24 cellular contexts compared by ENCODE assay signal in the genomic region with DNA sequence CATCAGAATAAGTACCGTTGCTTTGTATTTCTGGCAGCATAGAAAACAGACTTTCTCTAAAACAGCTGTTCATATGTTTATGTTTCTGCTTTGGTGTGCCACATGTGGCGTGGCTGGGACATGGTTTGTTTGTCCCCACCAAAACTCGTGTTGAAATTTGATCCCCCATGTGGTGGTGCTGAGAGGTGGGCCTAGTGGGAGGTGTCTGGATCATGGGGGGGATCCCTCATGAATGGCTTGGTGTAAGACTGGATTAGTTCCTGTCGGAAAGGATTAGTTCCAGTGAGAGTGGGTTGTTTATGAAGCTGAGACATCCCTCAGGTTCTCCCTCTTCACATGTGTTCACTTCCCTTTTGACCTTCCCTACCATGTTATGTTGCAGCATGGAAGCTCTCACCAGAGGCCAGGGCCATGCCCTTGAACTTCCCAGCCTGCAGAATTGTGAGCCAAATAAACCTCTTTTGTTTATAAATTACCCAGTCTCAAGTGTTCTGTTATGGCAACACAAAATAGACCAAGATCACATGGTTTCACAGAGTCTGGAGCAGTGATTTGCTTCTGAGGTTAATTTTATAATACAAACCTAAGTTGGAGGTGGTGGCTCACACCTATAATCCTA.
"Had no signal": no experiment of that assay in that cellular context is flagged by ENCODE, and none has a peak within 500 bp of the region (broad histone marks: within the 10 kb centered on the region; RNA-seq: fewer than 3 reads in every experiment).

No MANE protein-coding gene starts in this region.

- H3K27ac Mint-ChIP-seq: activated CD4-positive, alpha-beta T cell treated with anti-CD3 and anti-CD28 coated beads for 36 hours; endodermal cell; mesothelial cell of epicardium; stimulated activated naive CD8-positive, alpha-beta T cell treated with anti-CD3 and anti-CD28 coated beads, Interleukin-15, Interleukin-2, amounts not matched to agents 100 ng/mL and 50 ng/mL, for 24 hours; type B pancreatic cell had no signal

- H3K27me3 Mint-ChIP-seq: activated CD4-positive, alpha-beta T cell treated with anti-CD3 and anti-CD28 coated beads for 36 hours; naive B cell; stimulated activated naive CD8-positive, alpha-beta T cell treated with anti-CD3 and anti-CD28 coated beads, Interleukin-15, Interleukin-2, amounts not matched to agents 100 ng/mL and 50 ng/mL, for 24 hours; type B pancreatic cell had no signal

- H3K27ac ChIP-seq: brain microvascular endothelial cell, foreskin keratinocyte, vagina had no signal

- DNase-seq: activated CD4-positive, alpha-beta T cell treated with anti-CD3 and anti-CD28 coated beads for 36 hours; activated CD4-positive, CD25-positive, alpha-beta regulatory T cell; activated gamma-delta T cell; activated naive CD4-positive, alpha-beta T cell treated with anti-CD3 and anti-CD28 coated beads, Interleukin-2, amount 50 U/mL, for 16 hours; amniotic stem cell; brain microvascular endothelial cell; caudate nucleus; endodermal cell; foreskin keratinocyte; heart left ventricle; hypothalamus; immature natural killer cell; kidney; left colon; mammary epithelial cell; naive B cell; occipital lobe; posterior cingulate gyrus; right cardiac atrium; stimulated activated CD4-positive, alpha-beta T cell treated with anti-CD3 and anti-CD28 coated beads, Interleukin-2, amount 100 ng/mL, for 48 hours had no signal

- H3K4me1 ChIP-seq: vagina had no signal

- H3K4me3 ChIP-seq: heart left ventricle, vagina had no signal

- H3K4me1 Mint-ChIP-seq: activated CD4-positive, alpha-beta T cell treated with anti-CD3 and anti-CD28 coated beads for 36 hours; immature natural killer cell; mesothelial cell of epicardium had no signal

- H3K9me3 Mint-ChIP-seq: immature natural killer cell; mesothelial cell of epicardium; naive B cell; stimulated activated naive CD8-positive, alpha-beta T cell treated with anti-CD3 and anti-CD28 coated beads, Interleukin-15, Interleukin-2, amounts not matched to agents 100 ng/mL and 50 ng/mL, for 24 hours; type B pancreatic cell had no signal

- H3K36me3 Mint-ChIP-seq: naive B cell, type B pancreatic cell had no signal

- H3K4me3 Mint-ChIP-seq: activated CD4-positive, alpha-beta T cell treated with anti-CD3 and anti-CD28 coated beads for 36 hours; endodermal cell; immature natural killer cell; mesothelial cell of epicardium; naive B cell; stimulated activated naive CD8-positive, alpha-beta T cell treated with anti-CD3 and anti-CD28 coated beads, Interleukin-15, Interleukin-2, amounts not matched to agents 100 ng/mL and 50 ng/mL, for 24 hours; type B pancreatic cell had no signal

- H3K36me3 ChIP-seq: brain microvascular endothelial cell, heart left ventricle, vagina had no signal

- H3K9me3 ChIP-seq: heart left ventricle, vagina had no signal

- H3K27me3 ChIP-seq: brain microvascular endothelial cell, heart left ventricle, vagina had no signal
